1 cellular context compared by ENCODE assay signal in genomic region chr14:22713631-22713950, GRCh38.
TF ChIP-seq lines count a peak whose summit lies in the region.

No MANE protein-coding gene starts in this region.

TF ChIP-seq in GM12878, 131 proteins besides CTCF, POLR2A, EP300 and RAD21:
- TF ChIP-seq IKZF1 (conservative IDR thresholded peaks at IDR 0.05) (0 out of 2 replicates have a peak, but pooled peaks have one; percentile 1), CBX5 (IDR thresholded peaks at IDR 0.05; ENCODE audit: low read depth) (no peak)
